Comparison of ENCODE assay signal across 14 cellular contexts in the genomic region with DNA sequence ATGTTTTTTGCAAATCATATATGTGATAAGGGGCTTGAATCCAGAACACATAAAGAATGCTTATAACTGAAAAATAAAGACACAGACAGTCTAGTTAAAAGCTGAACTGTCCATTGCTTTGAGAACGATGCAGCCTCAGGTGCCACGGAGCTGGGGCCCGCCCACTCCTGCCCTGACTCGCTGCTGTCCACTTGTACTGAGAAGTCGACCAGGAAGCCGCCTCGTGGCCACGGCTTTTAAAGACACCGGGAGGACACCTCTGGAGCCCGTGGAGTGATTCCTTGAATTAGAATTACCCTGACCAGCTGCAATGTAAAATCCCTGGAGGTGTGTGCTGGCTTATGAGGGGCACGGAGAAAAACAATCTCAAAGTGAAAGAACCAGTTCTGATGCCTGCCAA.
"Had no signal": no experiment of that assay in that cellular context is flagged by ENCODE, and none has a peak within 500 bp of the region (broad histone marks: within the 10 kb centered on the region; RNA-seq: fewer than 3 reads in every experiment).

No MANE protein-coding gene starts in this region.

- H3K4me3 ChIP-seq: mucosa of descending colon, right atrium auricular region had no signal

- ATAC-seq: activated CD8-positive, alpha-beta memory T cell treated with anti-CD3 and anti-CD28 coated beads, Interleukin-2, amount 10 ng/mL, durations not matched to agents 7 days and 5 days; activated T-cell treated with anti-CD3 and anti-CD28 coated beads, Interleukin-2, amount 50 U/mL, for 4 hours; mucosa of descending colon; naive thymus-derived CD8-positive, alpha-beta T cell had no signal

- H3K9me3 ChIP-seq: mucosa of descending colon, neutrophil, right atrium auricular region had no signal

- DNase-seq: activated CD4-positive, alpha-beta T cell treated with anti-CD3 and anti-CD28 coated beads, Interleukin-2, amount 50 U/mL, for 4 hours; activated CD4-positive, CD25-positive, alpha-beta regulatory T cell treated with anti-CD3 and anti-CD28 coated beads, Interleukin-2, amount 50 U/mL, for 72 hours; activated CD8-positive, alpha-beta memory T cell treated with anti-CD3 and anti-CD28 coated beads, Interleukin-2, amount 10 ng/mL, durations not matched to agents 7 days and 5 days; activated gamma-delta T cell treated with Interleukin-2 at 50 U/mL for 16 hours; activated naive CD8-positive, alpha-beta T cell treated with anti-CD3 and anti-CD28 coated beads for 36 hours; activated T-cell treated with anti-CD3 and anti-CD28 coated beads, Interleukin-2, amount 50 U/mL, for 4 hours; brain microvascular endothelial cell; endodermal cell; glutamatergic neuron; mucosa of descending colon; naive thymus-derived CD8-positive, alpha-beta T cell; small intestine had no signal

- H3K27ac ChIP-seq: brain microvascular endothelial cell, neutrophil, right atrium auricular region had no signal

- H3K36me3 ChIP-seq: brain microvascular endothelial cell had no signal

- H3K27me3 ChIP-seq: brain microvascular endothelial cell, neutrophil, right atrium auricular region had no signal
